11 cellular contexts compared by ENCODE assay signal in genomic region chr18:58993260-58993659, GRCh38.
DNase-seq lines count a peak whose midpoint lies in the region; ATAC-seq, FAIRE-seq and TF ChIP-seq lines count a peak whose summit lies in the region.
"Had no signal": no experiment of that assay in that cellular context is flagged by ENCODE, and none has a peak within 500 bp of the region (broad histone marks: within the 10 kb centered on the region; RNA-seq: fewer than 3 reads in every experiment).

No MANE protein-coding gene starts in this region.

- H3K36me3 ChIP-seq in heart left ventricle, result no peaks in the 10 kb centered on the region

- peak in 1 of 5 donors; percentile 33 for DNase-seq in heart left ventricle
- DNase-seq in cardiac septum (ENCODE audit: low spot score), result no peak
- peak; percentile 92 for DNase-seq in astrocyte of the spinal cord (ENCODE audit: low read depth, low spot score)
- DNase-seq in kidney glomerular epithelial cell (lab: John Stamatoyannopoulos, UW), result peak; percentile 90
- peak; percentile 33 for DNase-seq in urothelium cell line (ENCODE audit: low spot score)
- DNase-seq: dorsolateral prefrontal cortex had no signal

- no peak for TF ChIP-seq POLR2A in heart left ventricle (IDR thresholded peaks at IDR 0.05)

- intact Hi-C loops in heart left ventricle (cut with DNase I), result loop anchor here in 5 of 10 donors (5.0 to 10.0 kb wide), 6 partner anchors 62 to 211 kb away; partner anchors contain the start of gene ZNF532 (in 3 of the 5)
- intact Hi-C loops in cardiac septum (cut with DNase I), result loop anchor here (5.0 kb wide), 3 partner anchors 64 to 146 kb away; no protein-coding TSS in a partner anchor

- H3K27ac ChIP-seq in heart left ventricle, result peak overlapping the region in 11 of 12 donors; percentile 23 to 95 (median 82)

- H3K4me3 ChIP-seq in heart left ventricle, result no peak overlapping the region
- no peak overlapping the region for H3K4me3 ChIP-seq in astrocyte of the spinal cord (ENCODE audit: low read depth, low read length)
- H3K4me3 ChIP-seq: dorsolateral prefrontal cortex had no signal

- peaks cover 17 to 81% (median 67%) of the 10 kb centered on the region in 12 donors for H3K4me1 ChIP-seq in heart left ventricle

- TF ChIP-seq CTCF in heart left ventricle (IDR thresholded peaks at IDR 0.05) (no peak), astrocyte of the spinal cord (IDR thresholded peaks at IDR 0.05; ENCODE audit: low read depth, low read length) (no peak)

- in situ Hi-C loops in astrocyte of the spinal cord (cut with HindIII; ENCODE audit: low sequenced_read_pairs), result no loop called here

- H3K27me3 ChIP-seq in heart left ventricle, result no peaks in the 10 kb centered on the region
- H3K27me3 ChIP-seq: dorsolateral prefrontal cortex had no signal

- H3K9me3 ChIP-seq in heart left ventricle, result peaks cover 0 to 11% (median 0%) of the 10 kb centered on the region in 12 donors

- no peak for FAIRE-seq in urothelium cell line (lab: Jason Lieb, UNC)
- FAIRE-seq: A204.1 had no signal

- ATAC-seq in heart left ventricle, result peak in 2 of 4 donors; percentile 18 to 45
- ATAC-seq in GM19395 (IDR thresholded peaks at IDR 0.05; ENCODE audit: unreplicated experiment), result no peak
- ATAC-seq in HG02870 (IDR thresholded peaks at IDR 0.05; ENCODE audit: unreplicated experiment), result no peak
- ATAC-seq in HG02938 (IDR thresholded peaks at IDR 0.05; ENCODE audit: unreplicated experiment), result no peak
- ATAC-seq: Panc1 had no signal

- WGBS in heart left ventricle, 4 donors, result 37 to 47% (median 41%) methylated on average over 4 of the region's 4 CpGs
